In genomic region chr14:101220921-101221510, GRCh38 we compare ENCODE assay signal across 11 cellular contexts.
"Had no signal": no experiment of that assay in that cellular context is flagged by ENCODE, and none has a peak within 500 bp of the region (broad histone marks: within the 10 kb centered on the region; RNA-seq: fewer than 3 reads in every experiment).

No MANE protein-coding gene starts in this region.

- H3K4me1 ChIP-seq: thyroid gland had no signal

- H3K27me3 ChIP-seq: ovary, thyroid gland had no signal

- ATAC-seq: activated CD8-positive, alpha-beta T cell treated with anti-CD3 and anti-CD28 coated beads, Interleukin-2, amount 10 ng/mL, durations not matched to agents 7 days and 5 days; effector memory CD8-positive, alpha-beta T cell; mucosa of descending colon; naive thymus-derived CD8-positive, alpha-beta T cell had no signal

- DNase-seq: activated CD4-positive, CD25-positive, alpha-beta regulatory T cell treated with anti-CD3 and anti-CD28 coated beads, Interleukin-2, amount 50 U/mL, for 72 hours; activated CD8-positive, alpha-beta T cell treated with anti-CD3 and anti-CD28 coated beads, Interleukin-2, amount 10 ng/mL, durations not matched to agents 7 days and 5 days; central memory CD4-positive, alpha-beta T cell; effector memory CD8-positive, alpha-beta T cell; mucosa of descending colon; ovary; small intestine; T-helper 9 cell; thyroid gland had no signal

- H3K9me3 ChIP-seq: mucosa of descending colon, ovary, thyroid gland had no signal

- H3K36me3 ChIP-seq: ovary, thyroid gland had no signal

- H3K27ac ChIP-seq: ovary, thyroid gland had no signal

- H3K4me3 ChIP-seq: lung, mucosa of descending colon, ovary, thyroid gland had no signal
